9 cellular contexts compared by ENCODE assay signal in genomic region chr10:32982293-32982709, GRCh38. TPM values are rescaled to one million over a fixed set of nuclear protein-coding genes. Genes with fewer than 3 reads are reported as not detected.
A peak's percentile ranks its signal among the peaks of the same experiment; 100 is the strongest.
DNase-seq lines count a peak whose midpoint lies in the region; ATAC-seq and TF ChIP-seq lines count a peak whose summit lies in the region.
"Had no signal": no experiment of that assay in that cellular context is flagged by ENCODE, and none has a peak within 500 bp of the region (broad histone marks: within the 10 kb centered on the region; RNA-seq: fewer than 3 reads in every experiment).

No MANE protein-coding gene starts in this region.

- in situ Hi-C loops in G401 (cut with HindIII; ENCODE audit: low sequenced_read_pairs): no loop called here
- in situ Hi-C loops in GM13976 (cut with MboI; ENCODE audit: low sequenced_read_pairs, unreplicated experiment): no loop called here

- H3K27ac ChIP-seq in VCaP (peak overlapping the region; percentile 93), psoas muscle (peak overlapping the region; percentile 51)

- 85 to 91% (median 88%) methylated on average over 9 of the region's 9 CpGs for WGBS in psoas muscle, 3 donors

- DNase-seq in GM03348 (ENCODE audit: low spot score): peak; percentile 47
- peak; percentile 51 for DNase-seq in fibroblast of the conjunctiva (ENCODE audit: low read depth)
- DNase-seq in psoas muscle: no peak
- no peak for DNase-seq in G401 (ENCODE audit: low spot score)
- DNase-seq in GM13976 (ENCODE audit: low spot score): no peak
- DNase-seq in sciatic nerve (ENCODE audit: low spot score): no peak
- no peak for DNase-seq in NCI-H524 treated with DMSO at 0.1 percent for 48 hours (lab: John Stamatoyannopoulos, UW)
- DNase-seq: NCI-H526 had no signal

- H3K27me3 ChIP-seq in psoas muscle (ENCODE audit: insufficient read depth in 3 of 3, low read length in 2 of 3): no peaks in the 10 kb centered on the region

- no peaks in the 10 kb centered on the region for H3K36me3 ChIP-seq in psoas muscle (ENCODE audit: insufficient read depth in 1 of 2, low read depth in 1 of 2)

- intact Hi-C loops in psoas muscle (cut with DNase I): no loop called here
- intact Hi-C loops in sciatic nerve (cut with DNase I): no loop called here

- TF ChIP-seq CTCF in VCaP (conservative IDR thresholded peaks at IDR 0.05): no peak
- no peak for TF ChIP-seq CTCF in psoas muscle (IDR thresholded peaks at IDR 0.05)
- TF ChIP-seq CTCF in GM13976 (IDR thresholded peaks at IDR 0.05; ENCODE audit: borderline replicate concordance, control extremely low read depth, extremely low read depth, insufficient read depth, missing control alignments): no peak

- H3K4me3 ChIP-seq in psoas muscle: no peak overlapping the region

- no peaks in the 10 kb centered on the region for H3K9me3 ChIP-seq in psoas muscle

- ATAC-seq in psoas muscle (no peak), sciatic nerve (no peak)

- peaks cover 8% of the 10 kb centered on the region for H3K4me1 ChIP-seq in psoas muscle

RNA-seq across cellular contexts. Expression of gene ITGB1, which starts 24.3 kb away (rescaled TPM):
- total RNA-seq in psoas muscle: 100 to 1,000 TPM; 222 to 485 (median 241) TPM
- polyA plus RNA-seq in psoas muscle: 100 to 1,000 TPM; 215 to 569 (median 259) TPM
- 306 and 444 TPM in 2 replicates for total RNA-seq in G401 (2014; rRNA removed; shearing (Covaris generic))
- 373 TPM for total RNA-seq in sciatic nerve

Comparison
In these comparisons a context has a peak if more than half of its experiments do, and no peak if none do; other contexts are left out.
1. DNase-seq: peak in GM03348 (single experiment) and fibroblast of the conjunctiva (single experiment); none in psoas muscle (0 of 2), G401 (single experiment), GM13976 (single experiment), sciatic nerve (single experiment) and NCI-H524 treated with DMSO at 0.1 percent for 48 hours (single experiment).